1 cellular context compared by ENCODE assay signal in the genomic region with DNA sequence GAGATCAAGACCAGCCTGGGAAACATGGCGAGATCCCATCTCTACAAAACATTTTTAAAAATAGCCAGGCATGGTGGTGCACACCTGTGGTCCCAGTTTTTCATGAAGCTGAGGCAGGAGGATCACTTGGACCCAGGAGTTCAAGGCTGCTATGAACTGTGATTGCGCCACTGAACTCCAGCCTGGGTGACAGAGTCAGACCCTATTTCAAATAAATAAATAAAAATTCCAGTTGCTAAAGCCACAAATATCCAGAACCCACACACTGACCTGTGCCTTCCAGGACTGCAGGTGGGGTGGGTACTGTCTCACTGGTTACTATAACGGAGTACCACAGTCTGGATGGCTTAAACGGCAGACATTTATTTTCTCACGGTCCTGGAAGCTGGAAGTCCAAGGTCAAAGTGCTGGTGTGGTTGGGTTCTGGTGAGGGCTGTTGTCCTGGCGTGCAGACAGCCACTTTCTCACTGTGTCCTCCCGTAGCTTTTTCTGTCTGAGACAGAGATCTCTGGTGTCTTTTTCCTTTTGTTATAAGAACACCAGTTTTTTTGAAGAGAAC.
TF ChIP-seq lines count a peak whose summit lies in the region.

No MANE protein-coding gene starts in this region.

TF ChIP-seq in GM23338, 12 proteins besides CTCF, POLR2A, EP300 and RAD21:
- no peak for TF ChIP-seq STAT1 (IDR thresholded peaks at IDR 0.05; ENCODE audit: unreplicated experiment)
- no peak for TF ChIP-seq EZH2 (IDR thresholded peaks at IDR 0.05; ENCODE audit: low read depth, unreplicated experiment)
- TF ChIP-seq, protein P1, sequence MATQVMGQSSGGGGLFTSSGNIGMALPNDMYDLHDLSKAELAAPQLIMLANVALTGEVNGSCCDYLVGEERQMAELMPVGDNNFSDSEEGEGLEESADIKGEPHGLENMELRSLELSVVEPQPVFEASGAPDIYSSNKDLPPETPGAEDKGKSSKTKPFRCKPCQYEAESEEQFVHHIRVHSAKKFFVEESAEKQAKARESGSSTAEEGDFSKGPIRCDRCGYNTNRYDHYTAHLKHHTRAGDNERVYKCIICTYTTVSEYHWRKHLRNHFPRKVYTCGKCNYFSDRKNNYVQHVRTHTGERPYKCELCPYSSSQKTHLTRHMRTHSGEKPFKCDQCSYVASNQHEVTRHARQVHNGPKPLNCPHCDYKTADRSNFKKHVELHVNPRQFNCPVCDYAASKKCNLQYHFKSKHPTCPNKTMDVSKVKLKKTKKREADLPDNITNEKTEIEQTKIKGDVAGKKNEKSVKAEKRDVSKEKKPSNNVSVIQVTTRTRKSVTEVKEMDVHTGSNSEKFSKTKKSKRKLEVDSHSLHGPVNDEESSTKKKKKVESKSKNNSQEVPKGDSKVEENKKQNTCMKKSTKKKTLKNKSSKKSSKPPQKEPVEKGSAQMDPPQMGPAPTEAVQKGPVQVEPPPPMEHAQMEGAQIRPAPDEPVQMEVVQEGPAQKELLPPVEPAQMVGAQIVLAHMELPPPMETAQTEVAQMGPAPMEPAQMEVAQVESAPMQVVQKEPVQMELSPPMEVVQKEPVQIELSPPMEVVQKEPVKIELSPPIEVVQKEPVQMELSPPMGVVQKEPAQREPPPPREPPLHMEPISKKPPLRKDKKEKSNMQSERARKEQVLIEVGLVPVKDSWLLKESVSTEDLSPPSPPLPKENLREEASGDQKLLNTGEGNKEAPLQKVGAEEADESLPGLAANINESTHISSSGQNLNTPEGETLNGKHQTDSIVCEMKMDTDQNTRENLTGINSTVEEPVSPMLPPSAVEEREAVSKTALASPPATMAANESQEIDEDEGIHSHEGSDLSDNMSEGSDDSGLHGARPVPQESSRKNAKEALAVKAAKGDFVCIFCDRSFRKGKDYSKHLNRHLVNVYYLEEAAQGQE (IDR thresholded peaks at IDR 0.05; ENCODE audit: unreplicated experiment): no peak
- TF ChIP-seq ETS1 (IDR thresholded peaks at IDR 0.05): no peak
- TF ChIP-seq POLR2AphosphoS5 (IDR thresholded peaks at IDR 0.05; ENCODE audit: low read depth): no peak
- TF ChIP-seq NANOG (IDR thresholded peaks at IDR 0.05; ENCODE audit: borderline replicate concordance): no peak
- no peak for TF ChIP-seq ZNF114 (CRISPR knock-in tag; IDR thresholded peaks at IDR 0.05)
- TF ChIP-seq ZNF462 (CRISPR knock-in tag; IDR thresholded peaks at IDR 0.05): no peak
